Comparison of ENCODE assay signal across 8 cellular contexts in genomic region chr9:6015278-6016157, GRCh38. TPM values are rescaled to one million over a fixed set of nuclear protein-coding genes. Genes with fewer than 3 reads are reported as not detected.
A peak's percentile ranks its signal among the peaks of the same experiment; 100 is the strongest.
DNase-seq lines count a peak whose midpoint lies in the region; ATAC-seq and TF ChIP-seq lines count a peak whose summit lies in the region.

TSS of gene RANBP6 (minus strand) at chr9:6015624. CDS start at chr9:6015607, 17 bp downstream.

- intact Hi-C loops in dendritic cell treated with granulocyte-macrophage colony-stimulating factor and Interleukin-4, amounts not matched to agents 40 ng/mL and 50 ng/mL, for 4 days (cut with micrococcal nuclease), result loop anchor here (1.0 to 10.0 kb wide), 2 partner anchors 8 to 399 kb away; partner anchors contain the start of gene UHRF2
- intact Hi-C loops in left lung (cut with DNase I), result no loop called here

- H3K4me2 ChIP-seq in BLaER1, result peak within 1 kb of the TSS; percentile 93

- peak within 1 kb of the TSS; percentile 92 for H3K27ac Mint-ChIP-seq in dendritic cell treated with granulocyte-macrophage colony-stimulating factor and Interleukin-4, amounts not matched to agents 40 ng/mL and 50 ng/mL, for 4 days

- H3K27me3 ChIP-seq in BLaER1 (no peaks in the 10 kb centered on the region), left lung (no peaks in the 10 kb centered on the region)

- peak within 1 kb of the TSS; percentile 90 for H3K4me3 Mint-ChIP-seq in dendritic cell treated with granulocyte-macrophage colony-stimulating factor and Interleukin-4, amounts not matched to agents 40 ng/mL and 50 ng/mL, for 4 days

- peaks cover 26% of the 10 kb centered on the region for H3K36me3 Mint-ChIP-seq in dendritic cell treated with granulocyte-macrophage colony-stimulating factor and Interleukin-4, amounts not matched to agents 40 ng/mL and 50 ng/mL, for 4 days (ENCODE audit: low read depth)

- no peak for TF ChIP-seq CTCF in left lung (IDR thresholded peaks at IDR 0.05)

- H3K4me3 ChIP-seq in BLaER1, result peak within 1 kb of the TSS; percentile 79
- peak within 1 kb of the TSS; percentile 56 to 69 for H3K4me3 ChIP-seq in left lung

- H3K9ac ChIP-seq in BLaER1, result peak within 1 kb of the TSS; percentile 84

- peaks cover 27% of the 10 kb centered on the region for H3K4me1 Mint-ChIP-seq in dendritic cell treated with granulocyte-macrophage colony-stimulating factor and Interleukin-4, amounts not matched to agents 40 ng/mL and 50 ng/mL, for 4 days (ENCODE audit: low read depth)

- DNase-seq in NCI-H748 (lab: John Stamatoyannopoulos, UW; ENCODE audit: unreplicated experiment), result peak; percentile 89
- DNase-seq in activated CD4-positive, alpha-beta T cell treated with anti-CD3 and anti-CD28 coated beads, Interleukin-2, amount 50 U/mL, for 4 hours, result peak; percentile 88 to 89
- DNase-seq in left lung, result peak; percentile 94 to 98
- DNase-seq in stimulated activated CD4-positive, alpha-beta T cell treated with anti-CD3 and anti-CD28 coated beads, Interleukin-2, amount 100 ng/mL, for 48 hours, result peak; percentile 82 to 89

- H3K4me1 ChIP-seq in BLaER1 (peaks cover 42% of the 10 kb centered on the region), left lung (peaks cover 8 to 38% of the 10 kb centered on the region in 2 donors)

- H4K20me1 ChIP-seq in BLaER1, result peaks cover 21% of the 10 kb centered on the region; the same call in 1 of the 2 replicates

- H3K27me3 Mint-ChIP-seq in dendritic cell treated with granulocyte-macrophage colony-stimulating factor and Interleukin-4, amounts not matched to agents 40 ng/mL and 50 ng/mL, for 4 days, result no peaks in the 10 kb centered on the region

- H3K36me3 ChIP-seq in BLaER1, result peaks cover 35% of the 10 kb centered on the region
- no peaks in the 10 kb centered on the region for H3K36me3 ChIP-seq in left lung

- peak within 1 kb of the TSS; percentile 75 for H3K27ac ChIP-seq in BLaER1
- H3K27ac ChIP-seq in left lung, result peak within 1 kb of the TSS; percentile 85

- peaks cover 6% of the 10 kb centered on the region for H3K9me3 Mint-ChIP-seq in dendritic cell treated with granulocyte-macrophage colony-stimulating factor and Interleukin-4, amounts not matched to agents 40 ng/mL and 50 ng/mL, for 4 days

- H3K9me3 ChIP-seq in BLaER1 (peaks cover 7% of the 10 kb centered on the region; the same call in 1 of the 2 replicates), left lung (no peaks in the 10 kb centered on the region)

- peak; percentile 95 for ATAC-seq in GM19324 (IDR thresholded peaks at IDR 0.05; ENCODE audit: low FRiP score, unreplicated experiment)
- ATAC-seq in HG03460 (IDR thresholded peaks at IDR 0.05; ENCODE audit: unreplicated experiment), result peak; percentile 99
- ATAC-seq in left lung, result peak; percentile 100

RNA-seq across cellular contexts. Expression of gene RANBP6, which starts in this region (rescaled TPM):
- 10 to 100 TPM; 16.8 to 21.6 TPM for total RNA-seq in left lung

Comparison
In these comparisons a context has a peak if more than half of its experiments do, and no peak if none do; other contexts are left out.
1. Peak in every context shown above with its lines: DNase-seq, ATAC-seq, H3K4me3 ChIP-seq and H3K27ac ChIP-seq.